ENCODE assay signal across 21 cellular contexts in the genomic region with DNA sequence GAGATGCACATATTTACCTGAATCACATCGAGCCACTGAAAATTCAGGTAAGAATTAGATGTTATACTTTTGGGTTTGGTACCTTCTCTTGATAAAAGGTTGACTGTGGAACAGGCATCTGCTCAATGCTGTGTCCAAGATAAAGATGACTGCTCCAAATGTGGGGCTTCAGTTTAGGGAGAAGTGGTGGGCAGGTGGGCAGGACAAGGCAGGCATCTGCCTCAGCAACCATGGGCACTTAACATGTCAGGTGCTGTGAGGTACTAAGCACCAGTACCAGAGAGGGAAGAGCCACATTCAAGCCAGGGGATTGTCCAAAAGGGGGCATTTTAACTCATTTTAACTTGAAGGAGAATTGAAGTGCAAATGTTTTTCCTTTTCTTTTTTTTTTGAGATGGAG.
"Had no signal": no experiment of that assay in that cellular context is flagged by ENCODE, and none has a peak within 500 bp of the region (broad histone marks: within the 10 kb centered on the region; RNA-seq: fewer than 3 reads in every experiment).

No MANE protein-coding gene starts in this region.

- ATAC-seq: gastroesophageal sphincter, heart left ventricle, left lung had no signal

- H3K27ac ChIP-seq: heart left ventricle, left lung, SK-N-MC, suprapubic skin, transverse colon, uterus had no signal

- H3K4me3 ChIP-seq: esophagus muscularis mucosa, gastroesophageal sphincter, heart left ventricle, left lung, SK-N-MC, suprapubic skin, transverse colon, uterus had no signal

- DNase-seq: activated B cell treated with CpG ODN at 0.5 μM for 24 hours; activated CD4-positive, alpha-beta T cell treated with anti-CD3 and anti-CD28 coated beads for 48 hours; activated naive CD4-positive, alpha-beta T cell; effector CD8-positive, alpha-beta T cell; heart left ventricle; left lung; midbrain; occipital lobe; posterior cingulate gyrus; retina; stimulated activated naive CD4-positive, alpha-beta T cell; T-helper 9 cell; transverse colon; uterus had no signal

- H3K4me3 Mint-ChIP-seq: activated B cell treated with CpG ODN at 0.5 μM for 24 hours; dendritic cell treated with granulocyte-macrophage colony-stimulating factor and Interleukin-4, amounts not matched to agents 40 ng/mL and 50 ng/mL, for 4 days; nephron had no signal

- H3K27me3 ChIP-seq: esophagus muscularis mucosa, gastroesophageal sphincter, heart left ventricle, left lung, suprapubic skin, transverse colon, uterus had no signal

- H3K27me3 Mint-ChIP-seq: activated B cell treated with CpG ODN at 0.5 μM for 24 hours; dendritic cell treated with granulocyte-macrophage colony-stimulating factor and Interleukin-4, amounts not matched to agents 40 ng/mL and 50 ng/mL, for 4 days had no signal

- H3K9me3 ChIP-seq: esophagus muscularis mucosa, gastroesophageal sphincter, heart left ventricle, left lung, suprapubic skin, transverse colon, uterus had no signal

- H3K27ac Mint-ChIP-seq: activated B cell treated with CpG ODN at 0.5 μM for 24 hours; dendritic cell treated with granulocyte-macrophage colony-stimulating factor and Interleukin-4, amounts not matched to agents 40 ng/mL and 50 ng/mL, for 4 days; nephron had no signal

- H3K4me1 ChIP-seq: left lung, suprapubic skin, uterus had no signal

- H3K4me1 Mint-ChIP-seq: activated B cell treated with CpG ODN at 0.5 μM for 24 hours, nephron had no signal

- H3K36me3 ChIP-seq: uterus had no signal

- FAIRE-seq: endothelial cell of umbilical vein had no signal
